22 cellular contexts compared by ENCODE assay signal in the genomic region with DNA sequence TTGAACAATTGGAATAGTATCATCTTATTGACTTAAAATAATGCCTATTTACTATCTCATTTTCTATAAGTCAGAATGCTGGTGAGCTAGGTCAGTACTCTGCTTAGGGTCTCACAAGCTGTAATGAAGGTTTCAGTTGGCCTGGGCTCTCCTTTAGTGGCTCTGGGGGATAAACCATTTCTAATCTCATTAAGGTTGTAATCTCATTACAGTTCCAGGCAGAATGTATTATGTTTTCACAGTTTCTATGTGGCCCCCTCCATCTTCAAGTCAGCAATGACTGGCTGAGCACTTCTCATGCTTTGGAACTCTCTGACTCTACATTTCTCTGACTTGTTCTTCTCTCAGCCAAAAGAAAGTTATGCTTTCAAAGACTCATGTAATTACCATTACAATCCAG.
"Had no signal": no experiment of that assay in that cellular context is flagged by ENCODE, and none has a peak within 500 bp of the region (broad histone marks: within the 10 kb centered on the region; RNA-seq: fewer than 3 reads in every experiment).

No MANE protein-coding gene starts in this region.

- H3K4me2 ChIP-seq: smooth muscle cell had no signal

- H3K4me1 Mint-ChIP-seq: natural killer cell; stimulated activated naive CD8-positive, alpha-beta T cell treated with anti-CD3 and anti-CD28 coated beads, Interleukin-15, amount 100 ng/mL, for 72 hours had no signal

- H3K27me3 Mint-ChIP-seq: effector memory CD8-positive, alpha-beta T cell; progenitor cell of endocrine pancreas; stimulated activated naive CD8-positive, alpha-beta T cell treated with anti-CD3 and anti-CD28 coated beads, Interleukin-15, amount 100 ng/mL, for 72 hours had no signal

- H3K4me1 ChIP-seq: esophagus squamous epithelium, lower lobe of right lung, parathyroid adenoma, right atrium auricular region, suprapubic skin had no signal

- H3K27ac ChIP-seq: esophagus squamous epithelium, lower lobe of right lung, parathyroid adenoma, right atrium auricular region, suprapubic skin had no signal

- H3K36me3 Mint-ChIP-seq: natural killer cell had no signal

- H3K36me3 ChIP-seq: esophagus squamous epithelium, lower lobe of right lung, right atrium auricular region, suprapubic skin had no signal

- ATAC-seq: effector memory CD8-positive, alpha-beta T cell; left ventricle myocardium superior; lower lobe of right lung; natural killer cell; sciatic nerve; stimulated activated naive CD8-positive, alpha-beta T cell treated with anti-CD3 and anti-CD28 coated beads, Interleukin-15, amount 100 ng/mL, for 72 hours had no signal

- H2AFZ ChIP-seq: parathyroid adenoma had no signal

- H3K4me3 ChIP-seq: esophagus squamous epithelium, lower lobe of right lung, right atrium auricular region, smooth muscle cell, suprapubic skin had no signal

- H3K4me3 Mint-ChIP-seq: effector memory CD8-positive, alpha-beta T cell; natural killer cell; stimulated activated naive CD8-positive, alpha-beta T cell treated with anti-CD3 and anti-CD28 coated beads, Interleukin-15, amount 100 ng/mL, for 72 hours had no signal

- H3K27ac Mint-ChIP-seq: effector memory CD8-positive, alpha-beta T cell; natural killer cell; progenitor cell of endocrine pancreas; stimulated activated naive CD8-positive, alpha-beta T cell treated with anti-CD3 and anti-CD28 coated beads, Interleukin-15, amount 100 ng/mL, for 72 hours had no signal

- H3K79me2 ChIP-seq: parathyroid adenoma had no signal

- DNase-seq: cortex of kidney; effector memory CD8-positive, alpha-beta T cell; erythroblast; esophagus squamous epithelium; foreskin melanocyte; hypothalamus; left ventricle myocardium superior; lower lobe of right lung; natural killer cell; stimulated activated CD4-positive, alpha-beta T cell treated with anti-CD3 and anti-CD28 coated beads, Interleukin-12 subunit alpha, Interleukin-12 subunit beta, amount 100 ng/mL, for 4 hours; stimulated activated CD4-positive, alpha-beta T cell treated with anti-CD3 and anti-CD28 coated beads, Interleukin-1b, Interleukin-23, amount 100 ng/mL, for 48 hours; stimulated activated CD4-positive, alpha-beta T cell treated with anti-CD3 and anti-CD28 coated beads, Interleukin-4, amount 100 ng/mL, for 1 hour; stimulated activated CD8-positive, alpha-beta memory T cell treated with anti-CD3 and anti-CD28 coated beads, Interleukin-4, amount 100 ng/mL, for 48 hours; stimulated activated naive CD4-positive, alpha-beta T cell; stimulated activated naive CD8-positive, alpha-beta T cell treated with anti-CD3 and anti-CD28 coated beads, Interleukin-15, amount 100 ng/mL, for 72 hours; trophoblast cell had no signal

- H3K27me3 ChIP-seq: esophagus squamous epithelium, right atrium auricular region, suprapubic skin had no signal
